15 cellular contexts compared by ENCODE assay signal in genomic region chr13:73158851-73159250, GRCh38.
DNase-seq lines count a peak whose midpoint lies in the region; ATAC-seq and TF ChIP-seq lines count a peak whose summit lies in the region.
"Had no signal": no experiment of that assay in that cellular context is flagged by ENCODE, and none has a peak within 500 bp of the region (broad histone marks: within the 10 kb centered on the region; RNA-seq: fewer than 3 reads in every experiment).

No MANE protein-coding gene starts in this region.

- CTCF ChIA-PET in activated CD8-positive, alpha-beta T cell treated with anti-CD3 and anti-CD28 coated beads, Interleukin-2, amount 10 ng/mL, durations not matched to agents 7 days and 5 days (lab: Charles Lee): no interaction called here

- H3K9me3 Mint-ChIP-seq in activated CD8-positive, alpha-beta T cell treated with anti-CD3 and anti-CD28 coated beads, Interleukin-2, amount 10 ng/mL, durations not matched to agents 7 days and 5 days (ENCODE audit: insufficient read depth): no peaks in the 10 kb centered on the region
- H3K9me3 Mint-ChIP-seq: activated CD8-positive, alpha-beta T cell treated with anti-CD3 and anti-CD28 coated beads for 36 hours had no signal

- H3K27me3 ChIP-seq in adrenal gland: no peaks in the 10 kb centered on the region
- H3K27me3 ChIP-seq: BE2C, SJCRH30 had no signal

- intact Hi-C loops in adrenal gland (cut with DNase I): no loop called here

- H3K4me1 ChIP-seq in adrenal gland (replicated peaks in 1 of 2): no peaks in the 10 kb centered on the region
- H3K4me1 ChIP-seq: BE2C, SJCRH30 had no signal

- H3K27ac Mint-ChIP-seq in activated CD8-positive, alpha-beta T cell treated with anti-CD3 and anti-CD28 coated beads, Interleukin-2, amount 10 ng/mL, durations not matched to agents 7 days and 5 days: no peak overlapping the region
- H3K27ac Mint-ChIP-seq: activated CD8-positive, alpha-beta T cell treated with anti-CD3 and anti-CD28 coated beads for 36 hours; endodermal cell; nephron had no signal

- no peak for TF ChIP-seq CTCF in choroid plexus epithelial cell (conservative IDR thresholded peaks at IDR 0.05; ENCODE audit: low read depth, low read length)
- TF ChIP-seq CTCF in adrenal gland (IDR thresholded peaks at IDR 0.05): no peak

- TF ChIP-seq POLR2A in adrenal gland (IDR thresholded peaks at IDR 0.05): no peak

- no peak overlapping the region for H3K27ac ChIP-seq in adrenal gland
- H3K27ac ChIP-seq: SJCRH30 had no signal

- POLR2A ChIA-PET in activated CD8-positive, alpha-beta T cell treated with anti-CD3 and anti-CD28 coated beads, Interleukin-2, amount 10 ng/mL, durations not matched to agents 7 days and 5 days (lab: Charles Lee): no interaction called here

- H3K36me3 ChIP-seq in adrenal gland (replicated peaks in 1 of 2): no peaks in the 10 kb centered on the region
- H3K36me3 ChIP-seq: BE2C, SJCRH30 had no signal

- H3K4me3 ChIP-seq in choroid plexus epithelial cell (ENCODE audit: low read depth, low read length) (no peak overlapping the region), adrenal gland (no peak overlapping the region)
- H3K4me3 ChIP-seq: SJCRH30 had no signal

- no peaks in the 10 kb centered on the region for H3K36me3 Mint-ChIP-seq in activated CD8-positive, alpha-beta T cell treated with anti-CD3 and anti-CD28 coated beads, Interleukin-2, amount 10 ng/mL, durations not matched to agents 7 days and 5 days (ENCODE audit: low read depth)

- H3K9me3 ChIP-seq in adrenal gland (replicated peaks in 1 of 3): no peaks in the 10 kb centered on the region
- H3K9me3 ChIP-seq: BE2C, SJCRH30 had no signal

- ATAC-seq in GM18519 (IDR thresholded peaks at IDR 0.05; ENCODE audit: low FRiP score, unreplicated experiment): no peak
- no peak for ATAC-seq in activated CD8-positive, alpha-beta T cell treated with anti-CD3 and anti-CD28 coated beads, Interleukin-2, amount 10 ng/mL, durations not matched to agents 7 days and 5 days
- ATAC-seq: activated CD8-positive, alpha-beta T cell treated with anti-CD3 and anti-CD28 coated beads for 36 hours had no signal

- DNase-seq in Daoy (ENCODE audit: low read depth): peak; percentile 25
- peak; percentile 9 for DNase-seq in OCI-M1 (lab: John Stamatoyannopoulos, UW)
- DNase-seq in choroid plexus epithelial cell (ENCODE audit: low read depth): peak; percentile 62
- peak; percentile 89 for DNase-seq in kidney tubule cell (ENCODE audit: low spot score)
- DNase-seq in LoVo (ENCODE audit: low spot score): no peak
- DNase-seq in adrenal gland: no peak
- no peak for DNase-seq in activated CD8-positive, alpha-beta T cell treated with anti-CD3 and anti-CD28 coated beads, Interleukin-2, amount 10 ng/mL, durations not matched to agents 7 days and 5 days
- DNase-seq: activated CD8-positive, alpha-beta T cell treated with anti-CD3 and anti-CD28 coated beads for 36 hours; BE2C; DMS153; endodermal cell; MM.1S; SJCRH30 had no signal

- H3K27me3 Mint-ChIP-seq in activated CD8-positive, alpha-beta T cell treated with anti-CD3 and anti-CD28 coated beads, Interleukin-2, amount 10 ng/mL, durations not matched to agents 7 days and 5 days (ENCODE audit: low read depth): no peaks in the 10 kb centered on the region
- H3K27me3 Mint-ChIP-seq: activated CD8-positive, alpha-beta T cell treated with anti-CD3 and anti-CD28 coated beads for 36 hours had no signal

- H3K4me1 Mint-ChIP-seq in activated CD8-positive, alpha-beta T cell treated with anti-CD3 and anti-CD28 coated beads, Interleukin-2, amount 10 ng/mL, durations not matched to agents 7 days and 5 days (ENCODE audit: low read depth): no peaks in the 10 kb centered on the region
- H3K4me1 Mint-ChIP-seq: endodermal cell, nephron had no signal

- no peak overlapping the region for H3K4me3 Mint-ChIP-seq in activated CD8-positive, alpha-beta T cell treated with anti-CD3 and anti-CD28 coated beads, Interleukin-2, amount 10 ng/mL, durations not matched to agents 7 days and 5 days
- H3K4me3 Mint-ChIP-seq: activated CD8-positive, alpha-beta T cell treated with anti-CD3 and anti-CD28 coated beads for 36 hours; endodermal cell; nephron had no signal

Comparison
In these comparisons a context has a peak if more than half of its experiments do, and no peak if none do; other contexts are left out.
1. DNase-seq: peak in Daoy (single experiment), OCI-M1 (single experiment), choroid plexus epithelial cell (single experiment) and kidney tubule cell (single experiment); none in LoVo (single experiment), adrenal gland (0 of 7) and activated CD8-positive, alpha-beta T cell treated with anti-CD3 and anti-CD28 coated beads, Interleukin-2, amount 10 ng/mL, durations not matched to agents 7 days and 5 days (single experiment).